23 cellular contexts compared by ENCODE assay signal in the genomic region with DNA sequence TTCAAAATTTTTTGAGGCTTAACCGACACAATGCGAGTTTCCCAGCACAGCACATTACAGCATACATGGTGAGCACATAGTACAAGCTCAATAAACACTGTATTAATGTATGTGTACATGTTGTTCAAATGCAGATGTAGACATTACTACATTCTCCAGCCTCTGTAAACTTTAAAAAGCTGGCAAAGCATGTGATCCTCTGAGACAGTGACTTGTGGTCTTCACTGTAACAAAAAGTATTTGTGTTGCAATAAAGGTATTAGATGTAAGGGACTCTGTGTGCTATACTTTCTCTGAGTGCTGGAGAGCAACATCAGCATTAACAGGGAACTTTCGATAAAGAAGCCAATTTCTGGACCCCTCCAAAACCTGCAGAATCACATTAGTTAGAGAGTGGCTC. TPM values are rescaled to one million over a fixed set of nuclear protein-coding genes. Genes with fewer than 3 reads are reported as not detected.
DNase-seq lines count a peak whose midpoint lies in the region; ATAC-seq and TF ChIP-seq lines count a peak whose summit lies in the region.
"Had no signal": no experiment of that assay in that cellular context is flagged by ENCODE, and none has a peak within 500 bp of the region (broad histone marks: within the 10 kb centered on the region; RNA-seq: fewer than 3 reads in every experiment).

No MANE protein-coding gene starts in this region.

- H3K36me3 Mint-ChIP-seq in CD14-positive monocyte (peaks cover 43 to 66% of the 10 kb centered on the region in 2 donors), neural crest cell (ENCODE audit: low read depth) (peaks cover 54% of the 10 kb centered on the region), progenitor cell of endocrine pancreas (ENCODE audit: insufficient read depth) (peaks cover 53% of the 10 kb centered on the region)
- H3K36me3 Mint-ChIP-seq in CD4-positive, alpha-beta memory T cell: peaks cover 40 to 61% of the 10 kb centered on the region in 2 donors

- H3K27ac Mint-ChIP-seq in CD14-positive monocyte (no peak overlapping the region), neural crest cell (ENCODE audit: unreplicated experiment) (no peak overlapping the region), progenitor cell of endocrine pancreas (no peak overlapping the region)
- H3K27ac Mint-ChIP-seq in CD4-positive, alpha-beta memory T cell: peak overlapping the region in 4 of 7 donors; percentile 17 to 48 (median 33)

- intact Hi-C loops in CD14-positive monocyte (cut with micrococcal nuclease): no loop called here
- intact Hi-C loops in CD4-positive, alpha-beta memory T cell (cut with micrococcal nuclease): no loop called here

- H3K9me3 ChIP-seq in CD4-positive, alpha-beta memory T cell (ENCODE audit: control insufficient read depth in 1 of 2, low read length in 2 of 2): no peaks in the 10 kb centered on the region

- peaks cover 0 to 1% (median 0%) of the 10 kb centered on the region in 3 donors for H3K27me3 Mint-ChIP-seq in CD14-positive monocyte (ENCODE audit: low read depth in 3 of 3)
- no peaks in the 10 kb centered on the region for H3K27me3 Mint-ChIP-seq in CD4-positive, alpha-beta memory T cell
- H3K27me3 Mint-ChIP-seq in neural crest cell (ENCODE audit: low read depth): no peaks in the 10 kb centered on the region
- no peaks in the 10 kb centered on the region for H3K27me3 Mint-ChIP-seq in progenitor cell of endocrine pancreas

- CTCF ChIA-PET in CD4-positive, alpha-beta memory T cell (lab: Charles Lee; ENCODE audit: partially characterized antibody): no interaction called here

- no peak overlapping the region for H3K4me3 ChIP-seq in CD4-positive, alpha-beta memory T cell (ENCODE audit: low read length in 2 of 2)
- H3K4me3 ChIP-seq: BLaER1, PC-9, SJCRH30 had no signal

- DNase-seq in CD14-positive monocyte (ENCODE audit: low spot score): peak; percentile 6
- DNase-seq in CD4-positive, alpha-beta memory T cell: no peak
- DNase-seq in amniotic epithelial cell (ENCODE audit: low read depth): peak; percentile 66
- DNase-seq in neural crest cell (ENCODE audit: low read depth, low spot score): no peak
- no peak for DNase-seq in T1000 (lab: John Stamatoyannopoulos, UW)
- DNase-seq in NCI-H1694 treated with DMSO at 0.1 percent for 48 hours (lab: John Stamatoyannopoulos, UW): no peak
- no peak for DNase-seq in progenitor cell of endocrine pancreas (ENCODE audit: low spot score, unreplicated experiment)
- DNase-seq: Calu3, DMS153, DND-41, NCI-H1105 treated with DMSO at 0.1 percent for 48 hours, NCI-H146, NCI-H2029, NCI-H446, NCI-H526, PC-9, SJCRH30 had no signal

- H3K4me1 ChIP-seq in CD4-positive, alpha-beta memory T cell (ENCODE audit: insufficient read depth, low read length): peaks cover 25% of the 10 kb centered on the region
- H3K4me1 ChIP-seq: SJCRH30 had no signal

- H3K4me1 Mint-ChIP-seq in CD14-positive monocyte (peaks cover 15% of the 10 kb centered on the region), neural crest cell (peaks cover 29% of the 10 kb centered on the region), progenitor cell of endocrine pancreas (ENCODE audit: low read depth) (peaks cover 24% of the 10 kb centered on the region)
- H3K4me1 Mint-ChIP-seq in CD4-positive, alpha-beta memory T cell: peaks cover 30 to 56% (median 44%) of the 10 kb centered on the region in 4 donors

- H3K4me3 Mint-ChIP-seq in CD14-positive monocyte: no peak overlapping the region
- H3K4me3 Mint-ChIP-seq in CD4-positive, alpha-beta memory T cell: no peak overlapping the region
- H3K4me3 Mint-ChIP-seq in neural crest cell: peak overlapping the region; percentile 56
- no peak overlapping the region for H3K4me3 Mint-ChIP-seq in progenitor cell of endocrine pancreas (ENCODE audit: low read depth)

- TF ChIP-seq CTCF in CD14-positive monocyte (IDR thresholded peaks at IDR 0.05) (no peak), neural crest cell (conservative IDR thresholded peaks at IDR 0.05) (no peak), progenitor cell of endocrine pancreas (IDR thresholded peaks at IDR 0.05; ENCODE audit: unreplicated experiment) (no peak)

- no peaks in the 10 kb centered on the region for H3K27me3 ChIP-seq in CD4-positive, alpha-beta memory T cell (ENCODE audit: insufficient read depth, low read length)
- H3K27me3 ChIP-seq: BLaER1, SJCRH30 had no signal

- H3K27ac ChIP-seq in CD4-positive, alpha-beta memory T cell (ENCODE audit: low read depth, low read length): no peak overlapping the region
- H3K27ac ChIP-seq: BLaER1, HL-60, PC-9, SJCRH30 had no signal

- peaks cover 12% of the 10 kb centered on the region for H3K36me3 ChIP-seq in CD4-positive, alpha-beta memory T cell (ENCODE audit: insufficient read depth, low read length)

- H3K9me3 Mint-ChIP-seq in CD14-positive monocyte (peaks cover 2 to 10% (median 5%) of the 10 kb centered on the region in 7 donors), neural crest cell (no peaks in the 10 kb centered on the region), progenitor cell of endocrine pancreas (ENCODE audit: low read depth) (peaks cover 6% of the 10 kb centered on the region)
- H3K9me3 Mint-ChIP-seq in CD4-positive, alpha-beta memory T cell: no peaks in the 10 kb centered on the region

- ATAC-seq in HG03442 (IDR thresholded peaks at IDR 0.05; ENCODE audit: unreplicated experiment): no peak
- ATAC-seq: HCT116, Right ventricle myocardium inferior, SK-N-SH treated with all-trans-retinoic acid at 6 μM for 48 hours had no signal

- POLR2A ChIA-PET in CD4-positive, alpha-beta memory T cell (lab: Charles Lee; ENCODE audit: partially characterized antibody): no interaction called here

RNA-seq across cellular contexts. Expression of a gene that starts 46.4 kb away (rescaled TPM):
- polyA plus RNA-seq in CD14-positive monocyte: 1 to 10 TPM; 1.4 to 1.7 TPM
- total RNA-seq in CD4-positive, alpha-beta memory T cell: 10 to 100 TPM; 17.6 to 19.1 TPM
- 1 to 10 TPM; 3.4 to 7.4 TPM for polyA plus RNA-seq in CD4-positive, alpha-beta memory T cell
- total RNA-seq in neural crest cell: 36.8 and 37.6 TPM in 2 replicates
- total RNA-seq in progenitor cell of endocrine pancreas: 42.3 and 44.0 TPM in 2 replicates

Comparison
In these comparisons a context has a peak if more than half of its experiments do, and no peak if none do; other contexts are left out.
1. DNase-seq: peak in CD14-positive monocyte (single experiment) and amniotic epithelial cell (single experiment); none in CD4-positive, alpha-beta memory T cell (0 of 5), neural crest cell (single experiment), T1000 (single experiment), NCI-H1694 treated with DMSO at 0.1 percent for 48 hours (single experiment) and progenitor cell of endocrine pancreas (single experiment).
2. H3K27ac Mint-ChIP-seq: peak in CD4-positive, alpha-beta memory T cell (4 of 7); none in CD14-positive monocyte (0 of 7), neural crest cell (single experiment) and progenitor cell of endocrine pancreas (single experiment).